ENCODE assay signal across 8 cellular contexts in the genomic region with DNA sequence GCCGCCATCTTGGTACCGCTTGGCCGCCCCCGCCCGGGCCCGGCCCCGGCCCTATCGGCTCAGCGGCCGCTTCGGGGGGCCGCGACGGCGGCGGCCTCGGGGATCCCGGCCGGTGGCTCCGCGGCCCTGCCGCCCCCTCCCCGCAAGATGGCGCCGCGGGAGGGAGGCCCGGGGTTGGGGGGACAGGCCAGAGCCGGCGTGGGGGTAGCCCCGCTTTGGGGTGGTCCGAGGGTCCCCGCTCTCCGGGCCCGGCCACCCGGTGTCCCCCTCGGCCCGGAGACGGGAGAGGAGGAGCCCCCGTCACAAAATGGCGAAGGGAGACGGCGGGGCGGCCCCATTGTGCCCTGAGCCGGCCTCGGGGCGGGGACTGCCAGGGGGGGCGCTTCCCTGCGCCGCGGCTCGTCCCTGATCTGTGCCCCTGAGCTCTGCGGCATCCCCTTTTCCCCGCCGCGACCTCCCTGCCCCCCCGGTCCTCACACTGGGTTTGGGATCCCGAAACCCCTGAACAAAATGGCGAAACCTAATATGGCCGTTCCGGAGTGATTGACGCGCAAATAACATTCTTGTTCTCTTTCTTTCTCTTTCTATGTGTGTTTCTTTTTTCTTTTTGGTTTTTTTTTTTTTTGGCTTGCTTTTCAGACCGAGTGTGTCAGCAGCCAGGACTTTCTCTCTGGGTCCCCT. TPM values are rescaled to one million over a fixed set of nuclear protein-coding genes. Genes with fewer than 3 reads are reported as not detected.
DNase-seq lines count a peak whose midpoint lies in the region; ATAC-seq and TF ChIP-seq lines count a peak whose summit lies in the region.

No MANE protein-coding gene starts in this region.

- H3K27me3 ChIP-seq in Caco-2 (replicated peaks; ENCODE audit: control insufficient read depth, insufficient read depth, low read length) (no peaks in the 10 kb centered on the region), Loucy (ENCODE audit: insufficient read depth, low read length, poor library complexity, severe bottlenecking) (no peaks in the 10 kb centered on the region), mucosa of rectum (ENCODE audit: control insufficient read depth in 2 of 2, insufficient read depth in 2 of 2, low read length in 2 of 2) (no peaks in the 10 kb centered on the region)

- H3K27ac Mint-ChIP-seq in Caco-2 (ENCODE audit: unreplicated experiment): peak overlapping the region; percentile 100
- peak overlapping the region; percentile 97 for H3K27ac Mint-ChIP-seq in activated CD4-positive, alpha-beta memory T cell treated with anti-CD3 and anti-CD28 coated beads, Interleukin-2, amount 10 ng/mL, durations not matched to agents 7 days and 5 days
- H3K27ac Mint-ChIP-seq in effector memory CD8-positive, alpha-beta T cell: peak overlapping the region; percentile 97 to 99

- H3K4me1 Mint-ChIP-seq in Caco-2 (ENCODE audit: low read depth, unreplicated experiment): peaks cover 10% of the 10 kb centered on the region
- peaks cover 35% of the 10 kb centered on the region for H3K4me1 Mint-ChIP-seq in activated CD4-positive, alpha-beta memory T cell treated with anti-CD3 and anti-CD28 coated beads, Interleukin-2, amount 10 ng/mL, durations not matched to agents 7 days and 5 days
- peaks cover 32 to 45% of the 10 kb centered on the region in 2 donors for H3K4me1 Mint-ChIP-seq in effector memory CD8-positive, alpha-beta T cell (ENCODE audit: low read depth in 2 of 2)

- H3K9me3 ChIP-seq in Caco-2: no peaks in the 10 kb centered on the region
- H3K9me3 ChIP-seq in Loucy (ENCODE audit: insufficient read depth, low read depth, low read length): no peaks in the 10 kb centered on the region
- H3K9me3 ChIP-seq in mucosa of rectum (ENCODE audit: control insufficient read depth in 2 of 2, low read length in 2 of 2): no peaks in the 10 kb centered on the region

- H3K79me2 ChIP-seq in Loucy (ENCODE audit: insufficient read depth, low read length): peaks cover 58% of the 10 kb centered on the region

- peak in 1 of 2 experiments; percentile 50 for DNase-seq in Caco-2
- DNase-seq in activated CD4-positive, alpha-beta memory T cell treated with anti-CD3 and anti-CD28 coated beads, Interleukin-2, amount 10 ng/mL, durations not matched to agents 7 days and 5 days: peak; percentile 56
- peak; percentile 33 to 55 (median 36) for DNase-seq in effector memory CD8-positive, alpha-beta T cell
- peak in 32 of 49 donors; percentile 10 to 75 (median 37) for DNase-seq in substantia nigra (lab: John Stamatoyannopoulos, UW)
- DNase-seq in AG08395 (ENCODE audit: low spot score): no peak

- peak overlapping the region; percentile 98 to 99 for H3K27ac ChIP-seq in mucosa of rectum (ENCODE audit: low read depth in 2 of 2, low read length in 2 of 2)
- H3K27ac ChIP-seq in substantia nigra (ENCODE audit: low read depth, low read length, poor library complexity, severe bottlenecking): peak overlapping the region; percentile 88

- TF ChIP-seq CTCF in Caco-2 (IDR thresholded peaks at IDR 0.05; ENCODE audit: insufficient read depth in 1 of 2, low read depth in 1 of 2, low read length in 1 of 2, severe bottlenecking in 1 of 2, unreplicated experiment in 1 of 2): no peak
- TF ChIP-seq CTCF in Loucy (conservative IDR thresholded peaks at IDR 0.05; ENCODE audit: low read length): no peak

- BruUV-seq in Caco-2 (replicated peaks; lab: Mats Ljungman, UMichigan): no TSS peak

- no peaks in the 10 kb centered on the region for H3K9me3 Mint-ChIP-seq in Caco-2 (ENCODE audit: unreplicated experiment)
- no peaks in the 10 kb centered on the region for H3K9me3 Mint-ChIP-seq in activated CD4-positive, alpha-beta memory T cell treated with anti-CD3 and anti-CD28 coated beads, Interleukin-2, amount 10 ng/mL, durations not matched to agents 7 days and 5 days
- H3K9me3 Mint-ChIP-seq in effector memory CD8-positive, alpha-beta T cell: no peaks in the 10 kb centered on the region

- H3K9me2 ChIP-seq in Loucy (replicated peaks; ENCODE audit: low read depth, low read length): no peaks in the 10 kb centered on the region

- H3K4me3 ChIP-seq in Caco-2 (ENCODE audit: low read depth, low read length): peak overlapping the region; percentile 98
- peak overlapping the region; percentile 91 for H3K4me3 ChIP-seq in Loucy (ENCODE audit: low read length, poor library complexity, severe bottlenecking)
- H3K4me3 ChIP-seq in mucosa of rectum (ENCODE audit: low read length in 2 of 2): peak overlapping the region; percentile 91 to 93

- POLR2A ChIA-PET in Caco-2 (lab: Charles Lee): no interaction called here
- POLR2A ChIA-PET in activated CD4-positive, alpha-beta memory T cell treated with anti-CD3 and anti-CD28 coated beads, Interleukin-2, amount 10 ng/mL, durations not matched to agents 7 days and 5 days (lab: Charles Lee): interaction anchor here (0.6 to 7.0 kb wide), 29 partner anchors 9 to 295 kb away, joined by 3 to 234 read pairs (median 4); partner anchors contain the start of genes CARHSP1, PMM2, TMEM186 and USP7

- no peak overlapping the region for H2AFZ ChIP-seq in Loucy (ENCODE audit: low read length)

- ATAC-seq in GM21390 (IDR thresholded peaks at IDR 0.05; ENCODE audit: unreplicated experiment): peak; percentile 6
- ATAC-seq in effector memory CD8-positive, alpha-beta T cell (replicated peaks): no peak

- no peaks in the 10 kb centered on the region for H3F3A ChIP-seq in Loucy (ENCODE audit: low read depth)

- H3K9ac ChIP-seq in Loucy (ENCODE audit: low read depth, low read length, poor library complexity, severe bottlenecking): peak overlapping the region; percentile 84
- peak overlapping the region; percentile 92 to 100 for H3K9ac ChIP-seq in mucosa of rectum (ENCODE audit: low read depth in 1 of 2, low read length in 2 of 2)

- H4K20me1 ChIP-seq in Loucy (ENCODE audit: insufficient read depth, low read length, poor library complexity, severe bottlenecking): peaks cover 45% of the 10 kb centered on the region

- H3K4me1 ChIP-seq in Caco-2 (peaks cover 18% of the 10 kb centered on the region), Loucy (ENCODE audit: insufficient read depth, low read length, poor library complexity, severe bottlenecking) (peaks cover 16% of the 10 kb centered on the region), mucosa of rectum (ENCODE audit: control insufficient read depth in 2 of 2, insufficient read depth in 2 of 2, low read length in 2 of 2) (peaks cover 27 to 36% of the 10 kb centered on the region in 2 donors)

- peak overlapping the region; percentile 96 for H3K4me2 ChIP-seq in Loucy (ENCODE audit: low read depth, low read length, poor library complexity, severe bottlenecking)

- H3K27me3 Mint-ChIP-seq in Caco-2 (ENCODE audit: insufficient read depth, unreplicated experiment): no peaks in the 10 kb centered on the region
- H3K27me3 Mint-ChIP-seq in activated CD4-positive, alpha-beta memory T cell treated with anti-CD3 and anti-CD28 coated beads, Interleukin-2, amount 10 ng/mL, durations not matched to agents 7 days and 5 days: no peaks in the 10 kb centered on the region
- no peaks in the 10 kb centered on the region for H3K27me3 Mint-ChIP-seq in effector memory CD8-positive, alpha-beta T cell

- peaks cover 2% of the 10 kb centered on the region for H3K36me3 ChIP-seq in Caco-2 (ENCODE audit: control insufficient read depth, insufficient read depth, low read length)
- H3K36me3 ChIP-seq in Loucy (ENCODE audit: insufficient read depth, low read length): no peaks in the 10 kb centered on the region
- H3K36me3 ChIP-seq in mucosa of rectum (ENCODE audit: control insufficient read depth in 2 of 2, insufficient read depth in 2 of 2, low read length in 2 of 2): peaks cover 9 to 11% of the 10 kb centered on the region in 2 donors

- H3K4me3 Mint-ChIP-seq in Caco-2 (ENCODE audit: unreplicated experiment): peak overlapping the region; percentile 100
- peak overlapping the region; percentile 99 for H3K4me3 Mint-ChIP-seq in activated CD4-positive, alpha-beta memory T cell treated with anti-CD3 and anti-CD28 coated beads, Interleukin-2, amount 10 ng/mL, durations not matched to agents 7 days and 5 days
- H3K4me3 Mint-ChIP-seq in effector memory CD8-positive, alpha-beta T cell: peak overlapping the region; percentile 92 to 97

- CTCF ChIA-PET in Caco-2 (lab: Charles Lee): interaction anchor here (0.6 kb wide), 1 partner anchor 1430 kb away, joined by 5 read pairs; no protein-coding TSS in a partner anchor
- CTCF ChIA-PET in activated CD4-positive, alpha-beta memory T cell treated with anti-CD3 and anti-CD28 coated beads, Interleukin-2, amount 10 ng/mL, durations not matched to agents 7 days and 5 days (lab: Charles Lee): interaction anchor here (0.7 to 3.0 kb wide), 7 partner anchors 10 to 224 kb away, joined by 3 to 15 read pairs (median 6); partner anchors contain the start of gene CARHSP1

- H3K36me3 Mint-ChIP-seq in Caco-2 (ENCODE audit: insufficient read depth, unreplicated experiment): peaks cover 46% of the 10 kb centered on the region
- H3K36me3 Mint-ChIP-seq in activated CD4-positive, alpha-beta memory T cell treated with anti-CD3 and anti-CD28 coated beads, Interleukin-2, amount 10 ng/mL, durations not matched to agents 7 days and 5 days (ENCODE audit: low read depth): peaks cover 43% of the 10 kb centered on the region
- H3K36me3 Mint-ChIP-seq in effector memory CD8-positive, alpha-beta T cell (ENCODE audit: insufficient read depth): peaks cover 69% of the 10 kb centered on the region

- intact Hi-C loops in Caco-2 (cut with micrococcal nuclease; ENCODE audit: unreplicated experiment): loop anchor here (5.0 kb wide), 2 partner anchors 40 to 225 kb away; partner anchors contain the start of gene CARHSP1

RNA-seq across cellular contexts. Expression of gene HAPSTR1, which starts 1.0 kb away (rescaled TPM):
- total RNA-seq in Caco-2 (2022): 42.9 and 47.1 TPM in 2 replicates
- 10 to 100 TPM; 65.1 to 65.3 TPM for total RNA-seq in activated CD4-positive, alpha-beta memory T cell treated with anti-CD3 and anti-CD28 coated beads, Interleukin-2, amount 10 ng/mL, durations not matched to agents 7 days and 5 days
